ENCODE assay signal across 16 cellular contexts in the genomic region with DNA sequence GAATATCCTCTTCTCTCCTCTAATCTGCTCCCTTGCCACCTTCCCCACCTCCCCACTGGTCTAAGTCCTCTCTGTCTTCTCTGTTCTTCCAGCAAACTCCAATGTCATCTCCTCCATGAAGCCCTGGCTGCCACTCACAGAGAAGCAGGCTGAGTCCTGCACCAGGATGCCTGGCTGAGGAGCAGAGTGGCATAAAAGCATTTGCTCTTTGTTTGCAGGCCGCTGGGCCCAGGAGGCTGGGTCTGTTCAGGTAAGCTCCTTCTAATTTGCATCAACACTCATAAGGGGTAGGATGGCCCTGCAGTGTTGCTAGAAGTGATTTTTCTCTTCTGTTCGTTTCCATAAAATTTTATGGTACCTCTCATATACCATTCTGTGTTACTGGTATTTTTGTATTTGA.
"Had no signal": no experiment of that assay in that cellular context is flagged by ENCODE, and none has a peak within 500 bp of the region (broad histone marks: within the 10 kb centered on the region; RNA-seq: fewer than 3 reads in every experiment).

No MANE protein-coding gene starts in this region.

- H3K4me3 ChIP-seq: lower lobe of right lung had no signal

- H3K27ac Mint-ChIP-seq: activated CD8-positive, alpha-beta T cell treated with anti-CD3 and anti-CD28 coated beads for 36 hours; activated T-helper 1 cell treated with anti-CD3 and anti-CD28 coated beads, Interleukin-12 subunit alpha, Interleukin-12 subunit beta, Interleukin-2, Interleukin-4 antibody, amounts not matched to agents 30 ng/mL and 10 ng/mL and 1 ng/mL, durations not matched to agents 14 hours and 24 hours and 36 hours; mesothelial cell of epicardium had no signal

- H3K9me3 ChIP-seq: lower lobe of right lung had no signal

- H3K9me3 Mint-ChIP-seq: activated CD8-positive, alpha-beta T cell treated with anti-CD3 and anti-CD28 coated beads for 36 hours; activated T-helper 1 cell treated with anti-CD3 and anti-CD28 coated beads, Interleukin-12 subunit alpha, Interleukin-12 subunit beta, Interleukin-2, Interleukin-4 antibody, amounts not matched to agents 30 ng/mL and 10 ng/mL and 1 ng/mL, durations not matched to agents 14 hours and 24 hours and 36 hours; mesothelial cell of epicardium; naive thymus-derived CD8-positive, alpha-beta T cell had no signal

- H3K4me1 Mint-ChIP-seq: mesothelial cell of epicardium had no signal

- ATAC-seq: activated CD8-positive, alpha-beta T cell treated with anti-CD3 and anti-CD28 coated beads for 36 hours; naive thymus-derived CD8-positive, alpha-beta T cell had no signal

- H3K36me3 Mint-ChIP-seq: mesothelial cell of epicardium; naive thymus-derived CD8-positive, alpha-beta T cell had no signal

- H3K27ac ChIP-seq: lower lobe of right lung had no signal

- H3K4me3 Mint-ChIP-seq: activated CD8-positive, alpha-beta T cell treated with anti-CD3 and anti-CD28 coated beads for 36 hours; activated T-helper 1 cell treated with anti-CD3 and anti-CD28 coated beads, Interleukin-12 subunit alpha, Interleukin-12 subunit beta, Interleukin-2, Interleukin-4 antibody, amounts not matched to agents 30 ng/mL and 10 ng/mL and 1 ng/mL, durations not matched to agents 14 hours and 24 hours and 36 hours; mesothelial cell of epicardium; naive thymus-derived CD8-positive, alpha-beta T cell had no signal

- DNase-seq: activated CD4-positive, alpha-beta T cell treated with anti-CD3 and anti-CD28 coated beads for 4 hours; activated CD8-positive, alpha-beta memory T cell treated with anti-CD3 and anti-CD28 coated beads, Interleukin-2, amount 50 U/mL, for 4 hours; activated CD8-positive, alpha-beta T cell treated with anti-CD3 and anti-CD28 coated beads for 36 hours; activated naive CD4-positive, alpha-beta T cell treated with Interleukin-2 at 50 U/mL for 16 hours; caudate nucleus; cortex of kidney; erythroblast; hypothalamus; lower lobe of right lung; naive thymus-derived CD8-positive, alpha-beta T cell; occipital lobe; stimulated activated CD4-positive, alpha-beta T cell treated with anti-CD3 and anti-CD28 coated beads, Interleukin-2, amount 100 ng/mL, for 48 hours; stimulated activated naive CD4-positive, alpha-beta T cell treated with Interleukin-2 at 50 U/mL for 16 hours; T-helper 2 cell had no signal

- H3K36me3 ChIP-seq: lower lobe of right lung had no signal
